8 cellular contexts compared by ENCODE assay signal in the genomic region with DNA sequence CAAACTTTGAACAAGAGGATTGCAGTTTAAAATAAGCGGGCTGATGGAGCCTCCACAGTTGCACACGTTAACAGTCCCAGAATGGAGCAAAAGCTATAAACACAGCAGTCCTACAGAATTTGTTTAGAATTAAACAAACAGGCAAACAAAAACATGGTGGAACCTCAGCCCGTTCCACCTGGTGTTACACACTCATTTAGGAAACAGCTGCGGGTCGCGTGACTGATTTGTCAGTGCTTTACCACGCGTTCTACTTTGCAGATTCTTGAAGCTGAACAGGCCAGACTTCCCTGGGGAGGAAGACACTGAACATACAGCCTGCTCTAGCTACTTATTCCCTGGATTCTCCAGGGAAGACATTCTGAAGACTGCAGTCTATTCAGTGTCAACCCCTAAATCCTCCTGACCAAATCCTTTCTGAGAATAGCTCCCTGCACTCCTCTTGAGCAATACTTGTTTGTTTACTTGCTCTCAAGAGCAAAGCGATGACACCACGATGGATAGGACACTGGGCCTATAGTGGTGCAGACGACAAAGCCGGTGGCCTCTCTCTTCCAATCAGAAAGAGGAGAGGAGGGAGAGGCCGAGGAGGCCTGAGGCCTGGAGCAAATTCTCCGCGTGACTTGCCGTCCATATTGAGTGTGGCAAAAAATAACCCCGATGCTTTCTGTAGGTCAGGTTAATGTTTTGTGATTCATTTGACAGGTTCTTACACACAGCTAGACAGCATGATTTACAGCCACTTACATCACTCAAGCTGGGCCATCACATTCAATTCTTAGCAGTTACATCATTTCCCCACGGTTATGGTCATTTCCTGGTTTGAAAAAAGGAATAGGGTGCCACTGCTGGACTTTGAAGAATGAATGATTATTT. TPM values are rescaled to one million over a fixed set of nuclear protein-coding genes. Genes with fewer than 3 reads are reported as not detected.
A peak's percentile ranks its signal among the peaks of the same experiment; 100 is the strongest.
DNase-seq lines count a peak whose midpoint lies in the region; ATAC-seq and TF ChIP-seq lines count a peak whose summit lies in the region.

No MANE protein-coding gene starts in this region.

- H4K91ac ChIP-seq in H9 (ENCODE audit: insufficient read length, low read depth, low read length) = no peak overlapping the region

- peak overlapping the region; percentile 91 for H4K5ac ChIP-seq in H9 (ENCODE audit: insufficient read length, low read depth, low read length)

- H2AK5ac ChIP-seq in H9 (ENCODE audit: insufficient read length, low read length) = no peak overlapping the region

- no peak overlapping the region for H2BK120ac ChIP-seq in H9 (ENCODE audit: low read depth, low read length, poor library complexity, severe bottlenecking)

- no peaks in the 10 kb centered on the region for H3K27me3 ChIP-seq in H9 (ENCODE audit: insufficient read depth, low read length)
- no peaks in the 10 kb centered on the region for H3K27me3 ChIP-seq in Loucy (ENCODE audit: insufficient read depth, low read length, poor library complexity, severe bottlenecking)

- peak overlapping the region; percentile 75 for H3K4me2 ChIP-seq in H9 (ENCODE audit: insufficient read depth, insufficient read length, low read length)
- H3K4me2 ChIP-seq in Loucy (ENCODE audit: low read depth, low read length, poor library complexity, severe bottlenecking) = peak overlapping the region; percentile 80

- DNase-seq in EL (peak; percentile 99), H9 (peak; percentile 97), RWPE1 (ENCODE audit: low spot score) (peak; percentile 95), fibroblast of pulmonary artery (ENCODE audit: low read depth) (peak; percentile 100), natural killer cell (peak; percentile 79)
- peak; percentile 89 for DNase-seq in activated T-helper 2 cell treated with anti-CD3 and anti-CD28 coated beads, Interferon-gamma antibody, Interleukin-2, Interleukin-4, amounts not matched to agents 10 μg/mL and 5 μg/mL and 100 μg/mL, durations not matched to agents 14 hours and 24 hours and 36 hours (ENCODE audit: low spot score)
- peak; percentile 64 to 91 (median 88) for DNase-seq in stimulated activated naive CD4-positive, alpha-beta T cell (lab: John Stamatoyannopoulos, UW)

- intact Hi-C loops in activated T-helper 2 cell treated with anti-CD3 and anti-CD28 coated beads, Interferon-gamma antibody, Interleukin-2, Interleukin-4, amounts not matched to agents 10 μg/mL and 5 μg/mL and 100 μg/mL, durations not matched to agents 14 hours and 24 hours and 36 hours (cut with micrococcal nuclease) = loop anchor here (5.0 to 10.0 kb wide), 4 partner anchors 387 to 1064 kb away; a partner anchor contains a TSS
- intact Hi-C loops in natural killer cell (cut with micrococcal nuclease) = loop anchor here (2.0 to 5.0 kb wide), 2 partner anchors 71 to 1264 kb away; a partner anchor contains a TSS

- H3K4me1 Mint-ChIP-seq in H9 (peaks cover 17 to 26% of the 10 kb centered on the region in 2 experiments), natural killer cell (peaks cover 39 to 48% of the 10 kb centered on the region in 2 donors)
- peaks cover 46% of the 10 kb centered on the region for H3K4me1 Mint-ChIP-seq in activated T-helper 2 cell treated with anti-CD3 and anti-CD28 coated beads, Interferon-gamma antibody, Interleukin-2, Interleukin-4, amounts not matched to agents 10 μg/mL and 5 μg/mL and 100 μg/mL, durations not matched to agents 14 hours and 24 hours and 36 hours (ENCODE audit: low read depth)

- H3K9me3 ChIP-seq in H9 (ENCODE audit: control insufficient read depth, low read depth, low read length) (no peaks in the 10 kb centered on the region), Loucy (ENCODE audit: insufficient read depth, low read depth, low read length) (no peaks in the 10 kb centered on the region)

- peak overlapping the region; percentile 42 to 71 for H3K4me3 Mint-ChIP-seq in H9
- peak overlapping the region; percentile 13 for H3K4me3 Mint-ChIP-seq in activated T-helper 2 cell treated with anti-CD3 and anti-CD28 coated beads, Interferon-gamma antibody, Interleukin-2, Interleukin-4, amounts not matched to agents 10 μg/mL and 5 μg/mL and 100 μg/mL, durations not matched to agents 14 hours and 24 hours and 36 hours (ENCODE audit: low read depth)
- peak overlapping the region; percentile 61 for H3K4me3 Mint-ChIP-seq in natural killer cell

- peak overlapping the region; percentile 91 to 98 (median 94) for H3K27ac Mint-ChIP-seq in H9
- peak overlapping the region; percentile 88 for H3K27ac Mint-ChIP-seq in activated T-helper 2 cell treated with anti-CD3 and anti-CD28 coated beads, Interferon-gamma antibody, Interleukin-2, Interleukin-4, amounts not matched to agents 10 μg/mL and 5 μg/mL and 100 μg/mL, durations not matched to agents 14 hours and 24 hours and 36 hours
- H3K27ac Mint-ChIP-seq in natural killer cell = peak overlapping the region; percentile 95 to 97

- peak overlapping the region; percentile 96 for H3K27ac ChIP-seq in H9 (ENCODE audit: insufficient read length, low read depth, low read length)
- peak overlapping the region; percentile 84 for H3K27ac ChIP-seq in RWPE1

- peak overlapping the region; percentile 84 for H3K18ac ChIP-seq in H9 (ENCODE audit: insufficient read length, low read depth, low read length)

- H3K27me3 Mint-ChIP-seq in H9 (ENCODE audit: low read depth) (peaks cover 5% of the 10 kb centered on the region), natural killer cell (ENCODE audit: low read depth in 2 of 2) (no peaks in the 10 kb centered on the region)
- H3K27me3 Mint-ChIP-seq in activated T-helper 2 cell treated with anti-CD3 and anti-CD28 coated beads, Interferon-gamma antibody, Interleukin-2, Interleukin-4, amounts not matched to agents 10 μg/mL and 5 μg/mL and 100 μg/mL, durations not matched to agents 14 hours and 24 hours and 36 hours (ENCODE audit: low read depth) = no peaks in the 10 kb centered on the region

- H3K79me1 ChIP-seq in H9 (ENCODE audit: insufficient read depth, low read depth, low read length, poor library complexity, severe bottlenecking) = no peaks in the 10 kb centered on the region

- H3K23ac ChIP-seq in H9 (ENCODE audit: insufficient read length, low read depth, low read length) = no peak overlapping the region

- H2BK5ac ChIP-seq in H9 (ENCODE audit: insufficient read length, low read length) = peak overlapping the region; percentile 57

- H3K9ac ChIP-seq in H9 (ENCODE audit: extremely low read depth, insufficient read length, low read length) (peak overlapping the region; percentile 57), Loucy (ENCODE audit: low read depth, low read length, poor library complexity, severe bottlenecking) (peak overlapping the region; percentile 63)

- H3K56ac ChIP-seq in H9 (ENCODE audit: insufficient read length, low read depth, low read length) = no peak overlapping the region

- H3K4me1 ChIP-seq in H9 (ENCODE audit: insufficient read depth, low read length) = peaks cover 4% of the 10 kb centered on the region; the same call in 1 of the 2 replicates
- H3K4me1 ChIP-seq in Loucy (ENCODE audit: insufficient read depth, low read length, poor library complexity, severe bottlenecking) = peaks cover 38% of the 10 kb centered on the region

- H3K9me3 Mint-ChIP-seq in H9 (no peaks in the 10 kb centered on the region; a peak in 2 of 5 replicates), natural killer cell (no peaks in the 10 kb centered on the region)
- no peaks in the 10 kb centered on the region for H3K9me3 Mint-ChIP-seq in activated T-helper 2 cell treated with anti-CD3 and anti-CD28 coated beads, Interferon-gamma antibody, Interleukin-2, Interleukin-4, amounts not matched to agents 10 μg/mL and 5 μg/mL and 100 μg/mL, durations not matched to agents 14 hours and 24 hours and 36 hours

- H4K8ac ChIP-seq in H9 (replicated peaks; ENCODE audit: insufficient read length, low read depth, low read length) = peak overlapping the region; percentile 2

- H4K20me1 ChIP-seq in H9 (ENCODE audit: control insufficient read depth, insufficient read depth, insufficient read length) (no peaks in the 10 kb centered on the region), Loucy (ENCODE audit: insufficient read depth, low read length, poor library complexity, severe bottlenecking) (peaks cover 4% of the 10 kb centered on the region)

- no peak overlapping the region for H2BK20ac ChIP-seq in H9 (ENCODE audit: low read depth, low read length, poor library complexity, severe bottlenecking)

- ATAC-seq in natural killer cell = peak; percentile 64 to 83 (median 67)

- no peak overlapping the region for H2BK12ac ChIP-seq in H9 (ENCODE audit: insufficient read length, low read depth, low read length)

- H3K23me2 ChIP-seq in H9 (ENCODE audit: insufficient read length, low read depth, low read length, poor library complexity, severe bottlenecking) = peaks cover 2% of the 10 kb centered on the region

- H3T11ph ChIP-seq in H9 (ENCODE audit: low read length) = no peak overlapping the region

- no peaks in the 10 kb centered on the region; a peak in 1 of 7 replicates for H3K36me3 Mint-ChIP-seq in H9 (ENCODE audit: insufficient read depth in 1 of 3, low read depth in 3 of 3)
- H3K36me3 Mint-ChIP-seq in activated T-helper 2 cell treated with anti-CD3 and anti-CD28 coated beads, Interferon-gamma antibody, Interleukin-2, Interleukin-4, amounts not matched to agents 10 μg/mL and 5 μg/mL and 100 μg/mL, durations not matched to agents 14 hours and 24 hours and 36 hours (ENCODE audit: low read depth) = peaks cover 2% of the 10 kb centered on the region
- no peaks in the 10 kb centered on the region for H3K36me3 Mint-ChIP-seq in natural killer cell

- no peak overlapping the region; the same call in 1 of the 2 replicates for H3K4ac ChIP-seq in H9 (ENCODE audit: low read depth, low read length)

- H3K4me3 ChIP-seq in Loucy (ENCODE audit: low read length, poor library complexity, severe bottlenecking) = peak overlapping the region; percentile 65
- peak overlapping the region; percentile 13 for H3K4me3 ChIP-seq in fibroblast of pulmonary artery (replicated peaks; ENCODE audit: low read depth, low read length)

- POLR2A ChIA-PET in RWPE1 (lab: Yijun Ruan, JAX; ENCODE audit: low non-redundant PET) = no interaction called here

- no peak for TF ChIP-seq CTCF in H9 (conservative IDR thresholded peaks at IDR 0.05)
- no peak for TF ChIP-seq CTCF in Loucy (conservative IDR thresholded peaks at IDR 0.05; ENCODE audit: low read length)
- no peak for TF ChIP-seq CTCF in RWPE1 (conservative IDR thresholded peaks at IDR 0.05; ENCODE audit: low read depth)
- no peak for TF ChIP-seq CTCF in fibroblast of pulmonary artery (IDR thresholded peaks at IDR 0.05; ENCODE audit: low read length, missing control alignments)
- TF ChIP-seq CTCF in natural killer cell (IDR thresholded peaks at IDR 0.05) = no peak

- no CpG with 5 or more reads among the region's 18 CpGs for WGBS in H9 (ENCODE audit: extremely low coverage, insufficient read length, low lambda C conversion rate)

- H3K79me2 ChIP-seq in H9 (ENCODE audit: insufficient read depth, low read length) = no peaks in the 10 kb centered on the region
- peaks cover 6% of the 10 kb centered on the region for H3K79me2 ChIP-seq in Loucy (ENCODE audit: insufficient read depth, low read length)

- peaks cover 4% of the 10 kb centered on the region; the same call in 1 of the 2 replicates for H3F3A ChIP-seq in Loucy (ENCODE audit: low read depth)

- H2AFZ ChIP-seq in H9 (ENCODE audit: low read length) = peak overlapping the region; percentile 98
- peak overlapping the region; percentile 59 for H2AFZ ChIP-seq in Loucy (ENCODE audit: low read length)

- CTCF ChIA-PET in RWPE1 (lab: Yijun Ruan, JAX) = no interaction called here

- H3K36me3 ChIP-seq in Loucy (ENCODE audit: insufficient read depth, low read length) = no peaks in the 10 kb centered on the region

- H3K14ac ChIP-seq in H9 (ENCODE audit: insufficient read depth, low read length) = peak overlapping the region; percentile 67

- H3K9me2 ChIP-seq in Loucy (replicated peaks; ENCODE audit: low read depth, low read length) = no peaks in the 10 kb centered on the region

- H2BK15ac ChIP-seq in H9 (ENCODE audit: low read depth, low read length) = 0 out of 2 replicates have a peak overlapping the region, but pooled peaks have one; percentile 87

RNA-seq across cellular contexts. Expression of a gene that starts 4.0 kb away (rescaled TPM):
- 47.1 and 52.2 TPM in 2 replicates for total RNA-seq in H9 (2021)
- total RNA-seq in activated T-helper 2 cell treated with anti-CD3 and anti-CD28 coated beads, Interferon-gamma antibody, Interleukin-2, Interleukin-4, amounts not matched to agents 10 μg/mL and 5 μg/mL and 100 μg/mL, durations not matched to agents 14 hours and 24 hours and 36 hours = 40.6 and 43.6 TPM in 2 replicates
- 100 to 1,000 TPM; 171 to 220 (median 172) TPM for total RNA-seq in natural killer cell

RNA-seq across cellular contexts. Expression of a gene that starts 4.6 kb away (rescaled TPM):
- total RNA-seq in H9 (2021) (24.2 and 26.6 TPM in 2 replicates), natural killer cell (10 to 100 TPM; 32.2 to 47.2 (median 37.6) TPM)
- 33.6 and 40.1 TPM in 2 replicates for total RNA-seq in activated T-helper 2 cell treated with anti-CD3 and anti-CD28 coated beads, Interferon-gamma antibody, Interleukin-2, Interleukin-4, amounts not matched to agents 10 μg/mL and 5 μg/mL and 100 μg/mL, durations not matched to agents 14 hours and 24 hours and 36 hours

Comparison
In these comparisons a context has a peak if more than half of its experiments do, and no peak if none do; other contexts are left out.
1. Peak in every context shown above with its lines: DNase-seq, ATAC-seq, H3K4me3 ChIP-seq and H3K27ac ChIP-seq.